ENCODE assay signal across 1 cellular context in genomic region chr16:10642964-10643363, GRCh38.
TF ChIP-seq lines count a peak whose summit lies in the region.

No MANE protein-coding gene starts in this region.

TF ChIP-seq in HepG2, 621 proteins besides CTCF, POLR2A, EP300 and RAD21 (continued from another document):
- no peak for TF ChIP-seq ARID5B (CRISPR knock-in tag; IDR thresholded peaks at IDR 0.05)
